Comparison of ENCODE assay signal across 1 cellular context in the genomic region with DNA sequence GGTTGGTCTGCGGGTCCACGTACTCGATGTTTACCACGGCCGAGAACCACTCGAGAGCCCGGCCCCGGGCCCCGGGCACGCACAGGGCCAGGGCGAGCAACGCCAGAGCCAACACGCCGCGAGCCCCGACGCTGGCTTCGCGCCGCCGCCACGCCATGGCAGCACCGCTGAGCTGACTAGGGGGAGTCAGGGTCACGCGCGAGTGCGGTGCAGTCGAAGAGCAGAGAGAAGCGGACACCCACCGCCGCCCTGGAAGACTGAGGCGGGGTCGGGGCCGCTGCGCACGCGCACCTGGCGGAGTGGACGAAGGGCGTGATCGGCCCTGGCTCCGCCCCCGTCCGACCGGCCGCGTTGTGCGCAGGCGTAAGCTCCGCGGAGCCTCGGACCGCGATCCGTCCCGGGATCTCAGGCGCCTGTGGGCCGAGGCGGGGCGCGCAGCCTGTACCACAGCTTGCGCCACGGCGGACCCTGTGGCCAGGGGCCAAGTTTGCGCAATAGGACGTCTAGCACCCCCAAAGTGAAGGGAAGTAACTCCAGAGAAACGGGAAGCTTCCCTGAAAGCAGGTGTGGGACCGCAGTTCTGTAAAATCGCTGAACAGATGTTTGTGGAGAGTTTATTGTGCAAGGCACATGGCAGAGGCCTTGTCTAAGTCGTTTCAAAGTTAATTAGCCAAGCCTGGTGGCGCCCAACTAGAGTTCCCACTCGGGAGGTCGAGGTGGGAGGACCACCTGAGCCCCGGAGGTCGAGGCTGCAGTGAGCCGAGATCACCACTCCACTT.
TF ChIP-seq lines count a peak whose summit lies in the region.

A gene with protein sequence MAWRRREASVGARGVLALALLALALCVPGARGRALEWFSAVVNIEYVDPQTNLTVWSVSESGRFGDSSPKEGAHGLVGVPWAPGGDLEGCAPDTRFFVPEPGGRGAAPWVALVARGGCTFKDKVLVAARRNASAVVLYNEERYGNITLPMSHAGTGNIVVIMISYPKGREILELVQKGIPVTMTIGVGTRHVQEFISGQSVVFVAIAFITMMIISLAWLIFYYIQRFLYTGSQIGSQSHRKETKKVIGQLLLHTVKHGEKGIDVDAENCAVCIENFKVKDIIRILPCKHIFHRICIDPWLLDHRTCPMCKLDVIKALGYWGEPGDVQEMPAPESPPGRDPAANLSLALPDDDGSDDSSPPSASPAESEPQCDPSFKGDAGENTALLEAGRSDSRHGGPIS (minus strand): TSS at position 270 of the 779 bp plus-strand sequence. CDS start 113 bp downstream, at position 157.

TF ChIP-seq in K562, 482 proteins besides CTCF, POLR2A, EP300 and RAD21 (continued from another document and continues in another):
- TF ChIP-seq, protein P1, sequence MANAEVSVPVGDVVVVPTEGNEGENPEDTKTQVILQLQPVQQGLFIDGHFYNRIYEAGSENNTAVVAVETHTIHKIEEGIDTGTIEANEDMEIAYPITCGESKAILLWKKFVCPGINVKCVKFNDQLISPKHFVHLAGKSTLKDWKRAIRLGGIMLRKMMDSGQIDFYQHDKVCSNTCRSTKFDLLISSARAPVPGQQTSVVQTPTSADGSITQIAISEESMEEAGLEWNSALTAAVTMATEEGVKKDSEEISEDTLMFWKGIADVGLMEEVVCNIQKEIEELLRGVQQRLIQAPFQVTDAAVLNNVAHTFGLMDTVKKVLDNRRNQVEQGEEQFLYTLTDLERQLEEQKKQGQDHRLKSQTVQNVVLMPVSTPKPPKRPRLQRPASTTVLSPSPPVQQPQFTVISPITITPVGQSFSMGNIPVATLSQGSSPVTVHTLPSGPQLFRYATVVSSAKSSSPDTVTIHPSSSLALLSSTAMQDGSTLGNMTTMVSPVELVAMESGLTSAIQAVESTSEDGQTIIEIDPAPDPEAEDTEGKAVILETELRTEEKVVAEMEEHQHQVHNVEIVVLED (CRISPR knock-in tag; IDR thresholded peaks at IDR 0.05): peak; percentile 64; the same call in 1 of the 2 replicates
- no peak for TF ChIP-seq ZNF444 (CRISPR knock-in tag; IDR thresholded peaks at IDR 0.05)
- TF ChIP-seq, protein P2, sequence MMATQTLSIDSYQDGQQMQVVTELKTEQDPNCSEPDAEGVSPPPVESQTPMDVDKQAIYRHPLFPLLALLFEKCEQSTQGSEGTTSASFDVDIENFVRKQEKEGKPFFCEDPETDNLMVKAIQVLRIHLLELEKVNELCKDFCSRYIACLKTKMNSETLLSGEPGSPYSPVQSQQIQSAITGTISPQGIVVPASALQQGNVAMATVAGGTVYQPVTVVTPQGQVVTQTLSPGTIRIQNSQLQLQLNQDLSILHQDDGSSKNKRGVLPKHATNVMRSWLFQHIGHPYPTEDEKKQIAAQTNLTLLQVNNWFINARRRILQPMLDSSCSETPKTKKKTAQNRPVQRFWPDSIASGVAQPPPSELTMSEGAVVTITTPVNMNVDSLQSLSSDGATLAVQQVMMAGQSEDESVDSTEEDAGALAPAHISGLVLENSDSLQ (IDR thresholded peaks at IDR 0.05): no peak; the same call in 1 of the 2 replicates
- TF ChIP-seq BRD4 (IDR thresholded peaks at IDR 0.05): peak; percentile 85; the same call in 1 of the 2 replicates
- no peak; the same call in none of the 2 replicates for TF ChIP-seq CREB1 (IDR thresholded peaks at IDR 0.05)
- 0 out of 2 replicates have a peak, but pooled peaks have one; percentile 31 for TF ChIP-seq CREB1 (CRISPR knock-in tag; IDR thresholded peaks at IDR 0.05)
- TF ChIP-seq ATF7 (IDR thresholded peaks at IDR 0.05): peak; percentile 80
- no peak for TF ChIP-seq NFYB (IDR thresholded peaks at IDR 0.05; ENCODE audit: extremely low read depth, insufficient read length)
- TF ChIP-seq PHB (CRISPR knock-in tag; IDR thresholded peaks at IDR 0.05): no peak
- TF ChIP-seq ZNF79 (CRISPR knock-in tag; IDR thresholded peaks at IDR 0.05; ENCODE audit: low read depth): no peak
- no peak for TF ChIP-seq TEAD2 (tag; IDR thresholded peaks at IDR 0.05)
- TF ChIP-seq, protein P3, sequence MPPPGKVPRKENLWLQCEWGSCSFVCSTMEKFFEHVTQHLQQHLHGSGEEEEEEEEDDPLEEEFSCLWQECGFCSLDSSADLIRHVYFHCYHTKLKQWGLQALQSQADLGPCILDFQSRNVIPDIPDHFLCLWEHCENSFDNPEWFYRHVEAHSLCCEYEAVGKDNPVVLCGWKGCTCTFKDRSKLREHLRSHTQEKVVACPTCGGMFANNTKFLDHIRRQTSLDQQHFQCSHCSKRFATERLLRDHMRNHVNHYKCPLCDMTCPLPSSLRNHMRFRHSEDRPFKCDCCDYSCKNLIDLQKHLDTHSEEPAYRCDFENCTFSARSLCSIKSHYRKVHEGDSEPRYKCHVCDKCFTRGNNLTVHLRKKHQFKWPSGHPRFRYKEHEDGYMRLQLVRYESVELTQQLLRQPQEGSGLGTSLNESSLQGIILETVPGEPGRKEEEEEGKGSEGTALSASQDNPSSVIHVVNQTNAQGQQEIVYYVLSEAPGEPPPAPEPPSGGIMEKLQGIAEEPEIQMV (tag; conservative IDR thresholded peaks at IDR 0.05; ENCODE audit: low read depth): no peak
- no peak for TF ChIP-seq ERF (CRISPR knock-in tag; IDR thresholded peaks at IDR 0.05)
- TF ChIP-seq RNF2 (IDR thresholded peaks at IDR 0.05): peak; percentile 53
- TF ChIP-seq SPI1 (IDR thresholded peaks at IDR 0.05; ENCODE audit: borderline replicate concordance, low read depth, low read length): peak; percentile 72; the same call in 1 of the 2 replicates
- no peak for TF ChIP-seq ZSCAN32 (CRISPR knock-in tag; IDR thresholded peaks at IDR 0.05)
- TF ChIP-seq TGIF2 (CRISPR knock-in tag; IDR thresholded peaks at IDR 0.05): no peak
- TF ChIP-seq SETDB1 (IDR thresholded peaks at IDR 0.05; ENCODE audit: low read length): no peak
- no peak for TF ChIP-seq ZNF586 (CRISPR knock-in tag; conservative IDR thresholded peaks at IDR 0.05)
- TF ChIP-seq NKRF (IDR thresholded peaks at IDR 0.05; ENCODE audit: borderline replicate concordance): peak; percentile 62; the same call in 1 of the 2 replicates
- no peak for TF ChIP-seq PPARD (CRISPR knock-in tag; IDR thresholded peaks at IDR 0.05)
- no peak for TF ChIP-seq SNRNP70 (optimal IDR thresholded peaks at IDR 0.05; ENCODE audit: low read depth, low read length)
- no peak for TF ChIP-seq RERE (CRISPR knock-in tag; IDR thresholded peaks at IDR 0.05; ENCODE audit: borderline replicate concordance)
- TF ChIP-seq ZNF830 (CRISPR knock-in tag; IDR thresholded peaks at IDR 0.05): no peak
- TF ChIP-seq ZNF224 (CRISPR knock-in tag; IDR thresholded peaks at IDR 0.05): no peak
- TF ChIP-seq ZNF280B (CRISPR knock-in tag; IDR thresholded peaks at IDR 0.05): no peak
- peak; percentile 70; the same call in 1 of the 2 replicates for TF ChIP-seq POLR2H (tag; IDR thresholded peaks at IDR 0.05; ENCODE audit: low read depth)
